ENCODE assay signal across 21 cellular contexts in genomic region chr6:83124553-83124952, GRCh38. TPM values are rescaled to one million over a fixed set of nuclear protein-coding genes. Genes with fewer than 3 reads are reported as not detected.
A peak's percentile ranks its signal among the peaks of the same experiment; 100 is the strongest.
DNase-seq lines count a peak whose midpoint lies in the region; ATAC-seq, FAIRE-seq and TF ChIP-seq lines count a peak whose summit lies in the region.
"Had no signal": no experiment of that assay in that cellular context is flagged by ENCODE, and none has a peak within 500 bp of the region (broad histone marks: within the 10 kb centered on the region; RNA-seq: fewer than 3 reads in every experiment).

No MANE protein-coding gene starts in this region.

- H4K20me1 ChIP-seq in GM23338 (replicated peaks; ENCODE audit: insufficient read depth) = no peaks in the 10 kb centered on the region
- H4K20me1 ChIP-seq: BLaER1 had no signal

- no peaks in the 10 kb centered on the region for H3K79me2 ChIP-seq in GM23338 (replicated peaks; ENCODE audit: insufficient read depth)

- DNase-seq in A549 (ENCODE audit: low read depth in 1 of 2, low spot score in 1 of 2) (no peak), GM23338 (ENCODE audit: low spot score) (no peak), OCI-M1 (lab: John Stamatoyannopoulos, UW) (peak; percentile 20)
- no peak for DNase-seq in stimulated activated naive CD4-positive, alpha-beta T cell treated with Interleukin-2 at 50 U/mL for 16 hours (lab: John Stamatoyannopoulos, UW)
- no peak for DNase-seq in CD8-positive, alpha-beta memory T cell
- DNase-seq: CD4-positive, CD25-positive, alpha-beta regulatory T cell; CD8-positive, alpha-beta T cell; DMS 273 treated with DMSO at 0.1 percent for 48 hours; DMS79; EL; GDM1; GOT3; H7; HCEC 1CT had no signal

- peaks cover 26% of the 10 kb centered on the region for H3K36me3 Mint-ChIP-seq in GM23338 (ENCODE audit: low read depth)
- peaks cover 11 to 79% (median 24%) of the 10 kb centered on the region in 3 donors for H3K36me3 Mint-ChIP-seq in CD8-positive, alpha-beta memory T cell

- H2AFZ ChIP-seq in GM23338 = no peak overlapping the region

- FAIRE-seq in A549 (lab: Jason Lieb, UNC) = no peak
- FAIRE-seq in islet of Langerhans (lab: Jason Lieb, UNC) = peak; percentile 41
- FAIRE-seq: D721Med, GM12878 had no signal

- H3K27ac ChIP-seq in A549 = no peak overlapping the region
- H3K27ac ChIP-seq in GM23338 (ENCODE audit: low read depth) = no peak overlapping the region
- no peak overlapping the region for H3K27ac ChIP-seq in CD8-positive, alpha-beta memory T cell (ENCODE audit: low read depth, low read length)
- H3K27ac ChIP-seq: BLaER1, C4-2B had no signal

- POLR2A ChIA-PET in A549 (lab: Yijun Ruan, JAX) = no interaction called here
- POLR2A ChIA-PET in CD8-positive, alpha-beta memory T cell (lab: Charles Lee) = no interaction called here

- TF ChIP-seq EP300 in A549 (IDR thresholded peaks at IDR 0.05) = no peak

- WGBS in A549 (ENCODE audit: missing lambda C conversion rate) = 87% methylated on average over 3 of the region's 3 CpGs

- TF ChIP-seq POLR2A in A549 (IDR thresholded peaks at IDR 0.05; ENCODE audit: low read length) = no peak

- peak overlapping the region; percentile 33 for H3K27ac Mint-ChIP-seq in GM23338
- peak overlapping the region in 3 of 8 donors; percentile 14 to 46 (median 20) for H3K27ac Mint-ChIP-seq in CD8-positive, alpha-beta memory T cell
- H3K27ac Mint-ChIP-seq: B cell had no signal

- H3K4me3 Mint-ChIP-seq in GM23338 = no peak overlapping the region
- no peak overlapping the region for H3K4me3 Mint-ChIP-seq in CD8-positive, alpha-beta memory T cell
- H3K4me3 Mint-ChIP-seq: B cell; CD8-positive, alpha-beta T cell had no signal

- H3K27me3 ChIP-seq in GM23338 (ENCODE audit: insufficient read depth) = no peaks in the 10 kb centered on the region
- H3K27me3 ChIP-seq in CD8-positive, alpha-beta memory T cell (ENCODE audit: insufficient read depth, low read length, poor library complexity, severe bottlenecking) = no peaks in the 10 kb centered on the region
- H3K27me3 ChIP-seq: BLaER1 had no signal

- H3K4me3 ChIP-seq in A549 (no peak overlapping the region), GM23338 (no peak overlapping the region)
- H3K4me3 ChIP-seq in CD8-positive, alpha-beta memory T cell (ENCODE audit: low read length) = no peak overlapping the region
- H3K4me3 ChIP-seq: BLaER1, GM12878 had no signal

- H3K36me3 ChIP-seq in GM23338 (ENCODE audit: insufficient read depth) = peaks cover 18% of the 10 kb centered on the region
- H3K36me3 ChIP-seq in CD8-positive, alpha-beta memory T cell (ENCODE audit: insufficient read depth, low read length) = peaks cover 25% of the 10 kb centered on the region

- no peaks in the 10 kb centered on the region for H3K9me3 ChIP-seq in A549
- no peaks in the 10 kb centered on the region for H3K9me3 ChIP-seq in CD8-positive, alpha-beta memory T cell (ENCODE audit: low read length)
- H3K9me3 ChIP-seq: BLaER1 had no signal

- TF ChIP-seq RAD21 in A549 (conservative IDR thresholded peaks at IDR 0.05 in 1 of 2, IDR thresholded peaks at IDR 0.05 in 1 of 2) = no peak

- no peaks in the 10 kb centered on the region for H3F3A ChIP-seq in GM23338 (replicated peaks; ENCODE audit: low read depth)

- H3K4me2 ChIP-seq in A549 (no peak overlapping the region), GM23338 (no peak overlapping the region)
- H3K4me2 ChIP-seq: BLaER1 had no signal

- CTCF ChIA-PET in A549 (lab: Yijun Ruan, JAX) = no interaction called here
- CTCF ChIA-PET in CD8-positive, alpha-beta memory T cell (lab: Charles Lee) = interaction anchor here (1.0 kb wide), 1 partner anchor 57 kb away, joined by 3 read pairs; the partner anchor contains the start of gene DOP1A

- H3K27me3 Mint-ChIP-seq in GM23338 (ENCODE audit: insufficient read depth, low read depth, poor library complexity) = no peaks in the 10 kb centered on the region
- no peaks in the 10 kb centered on the region for H3K27me3 Mint-ChIP-seq in CD8-positive, alpha-beta memory T cell
- H3K27me3 Mint-ChIP-seq: B cell; CD4-positive, CD25-positive, alpha-beta regulatory T cell had no signal

- no peaks in the 10 kb centered on the region for H3K9me3 Mint-ChIP-seq in GM23338
- no peaks in the 10 kb centered on the region for H3K9me3 Mint-ChIP-seq in CD8-positive, alpha-beta memory T cell
- H3K9me3 Mint-ChIP-seq: CD4-positive, CD25-positive, alpha-beta regulatory T cell; CD8-positive, alpha-beta T cell had no signal

- TF ChIP-seq CTCF in A549 (IDR thresholded peaks at IDR 0.05) = no peak
- no peak for TF ChIP-seq CTCF in GM23338 (conservative IDR thresholded peaks at IDR 0.05; ENCODE audit: low read depth in 2 of 2)

- H3K9me2 ChIP-seq in GM23338 (ENCODE audit: insufficient read depth) = no peaks in the 10 kb centered on the region

- ATAC-seq in A549 (no peak), GM23338 (no peak), GM19455 (IDR thresholded peaks at IDR 0.05; ENCODE audit: unreplicated experiment) (no peak)
- ATAC-seq: CD8-positive, alpha-beta T cell; GM12878 had no signal

- H3K4me1 ChIP-seq in A549 = no peaks in the 10 kb centered on the region
- peaks cover 24% of the 10 kb centered on the region for H3K4me1 ChIP-seq in GM23338 (ENCODE audit: insufficient read depth)
- no peaks in the 10 kb centered on the region for H3K4me1 ChIP-seq in CD8-positive, alpha-beta memory T cell (ENCODE audit: insufficient read depth, low read length)
- H3K4me1 ChIP-seq: BLaER1 had no signal

- peaks cover 16% of the 10 kb centered on the region for H3K4me1 Mint-ChIP-seq in GM23338
- no peaks in the 10 kb centered on the region for H3K4me1 Mint-ChIP-seq in CD8-positive, alpha-beta memory T cell
- H3K4me1 Mint-ChIP-seq: B cell; CD4-positive, CD25-positive, alpha-beta regulatory T cell had no signal

TF ChIP-seq in A549, 52 proteins besides CTCF, POLR2A, EP300 and RAD21:
- no peak for TF ChIP-seq RNF2 (IDR thresholded peaks at IDR 0.05; ENCODE audit: borderline replicate concordance, low read depth)
- peak; percentile 16 for TF ChIP-seq MAFK (IDR thresholded peaks at IDR 0.05; ENCODE audit: partially characterized antibody)

TF ChIP-seq in GM23338, 12 proteins besides CTCF, POLR2A, EP300 and RAD21 (continues in another document):
- TF ChIP-seq STAT1 (IDR thresholded peaks at IDR 0.05; ENCODE audit: unreplicated experiment) (no peak), EZH2phosphoT487 (IDR thresholded peaks at IDR 0.05; ENCODE audit: unreplicated experiment) (no peak), CREB1 (CRISPR knock-in tag; IDR thresholded peaks at IDR 0.05; ENCODE audit: low read depth) (no peak), ETS1 (IDR thresholded peaks at IDR 0.05) (no peak)

RNA-seq across cellular contexts. Expression of gene DOP1A, which starts 57.1 kb away (rescaled TPM):
- polyA plus RNA-seq in A549 (2011; rRNA removed) = 5.9 and 7.0 TPM in 2 replicates
- 0.67 and 0.79 TPM in 2 replicates for polyA plus RNA-seq in A549 (2012; cell fraction: cytosol; rRNA removed)
- 1.3 and 2.4 TPM in 2 replicates for polyA plus RNA-seq in A549 (2012; cell fraction: nucleus; rRNA removed)
- 2.2 to 2.6 TPM (median 2.5 TPM) in 3 replicates for polyA plus RNA-seq in A549 (2017; fragmentation: RNase III; extraction: RNeasy Plus Mini Kit Qiagen cat#74134 plus additional on column Dnase treatment)
- polyA minus RNA-seq in A549 (2011; rRNA and poly(A)+ RNA removed) = 6.7 and 8.4 TPM in 2 replicates
- 18.6 and 34.4 TPM in 2 replicates for total RNA-seq in GM23338 (2014; rRNA removed; shearing (Covaris generic))
- 2.1 and 3.9 TPM in 2 replicates for polyA plus RNA-seq in GM23338 (2016; fragmentation: Nextera tagmentation; extraction: Ambion mirVana)
- total RNA-seq in CD8-positive, alpha-beta memory T cell = 1 to 10 TPM; 8.5 to 9.7 TPM
- 4.7 TPM for polyA plus RNA-seq in CD8-positive, alpha-beta memory T cell

RNA-seq across cellular contexts. Expression of gene UBE3D, which starts 58.9 kb away (rescaled TPM):
- polyA plus RNA-seq in A549 (2011; rRNA removed) = 6.2 and 6.5 TPM in 2 replicates
- polyA plus RNA-seq in A549 (2012; cell fraction: cytosol; rRNA removed) = 2.2 and 2.4 TPM in 2 replicates
- polyA plus RNA-seq in A549 (2012; cell fraction: nucleus; rRNA removed) = 1.5 and 2.5 TPM in 2 replicates
- polyA plus RNA-seq in A549 (2017; fragmentation: RNase III; extraction: RNeasy Plus Mini Kit Qiagen cat#74134 plus additional on column Dnase treatment) = 4.0 to 4.9 TPM (median 4.4 TPM) in 3 replicates
- polyA minus RNA-seq in A549 (2011; rRNA and poly(A)+ RNA removed) = 6.7 TPM in 2 replicates
- 28.2 and 31.4 TPM in 2 replicates for total RNA-seq in GM23338 (2014; rRNA removed; shearing (Covaris generic))
- polyA plus RNA-seq in GM23338 (2016; fragmentation: Nextera tagmentation; extraction: Ambion mirVana) = 17.0 and 17.5 TPM in 2 replicates
- total RNA-seq in CD8-positive, alpha-beta memory T cell = 1 to 10 TPM; 6.3 to 8.1 TPM
- polyA plus RNA-seq in CD8-positive, alpha-beta memory T cell = 3.9 TPM
